In the genomic region with DNA sequence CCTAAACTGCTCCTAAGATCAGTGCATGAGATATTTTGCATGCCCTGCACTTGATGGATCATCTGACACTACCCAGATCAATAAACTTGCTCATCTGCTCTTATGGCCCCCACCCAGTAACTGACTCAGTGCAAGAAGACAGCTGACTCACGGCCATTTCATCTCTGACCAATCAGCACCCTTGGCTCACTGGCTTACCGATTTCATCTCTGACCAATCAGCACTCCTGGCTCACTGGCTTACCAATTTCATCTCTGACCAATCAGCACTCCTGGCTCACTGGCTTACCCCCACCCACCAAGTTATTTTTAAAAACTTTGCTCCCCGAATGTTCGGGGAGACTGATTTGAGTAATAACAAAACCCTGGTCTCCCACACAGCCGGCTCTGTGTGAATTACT, we compare ENCODE assay signal across 30 cellular contexts. TPM values are rescaled to one million over a fixed set of nuclear protein-coding genes. Genes with fewer than 3 reads are reported as not detected.
DNase-seq lines count a peak whose midpoint lies in the region; ATAC-seq and TF ChIP-seq lines count a peak whose summit lies in the region.
"Had no signal": no experiment of that assay in that cellular context is flagged by ENCODE, and none has a peak within 500 bp of the region (broad histone marks: within the 10 kb centered on the region; RNA-seq: fewer than 3 reads in every experiment).

No MANE protein-coding gene starts in this region.

- no peak overlapping the region for H4K12ac ChIP-seq in trophoblast cell (ENCODE audit: low read depth, low read length)

- H2AK5ac ChIP-seq in trophoblast cell (ENCODE audit: low read length), result no peak overlapping the region

- no peak overlapping the region for H3K4me3 Mint-ChIP-seq in activated T-helper 17 cell treated with anti-CD3 and anti-CD28 coated beads, Interleukin-2, amount 50 U/mL, for 72 hours
- H3K4me3 Mint-ChIP-seq: activated T-cell treated with anti-CD3 and anti-CD28 coated beads, Interleukin-2, amount 50 U/mL, for 72 hours; GM23338; stimulated activated memory B cell treated with anti-CD40 and anti-IgM and Interleukin-4, amounts not matched to agents 10 μg/mL and 1 μg/mL and 100 μg/mL, for 72 hours had no signal

- H3K36me3 ChIP-seq in testis (ENCODE audit: low read depth, missing control alignments) (no peaks in the 10 kb centered on the region), trophoblast cell (ENCODE audit: control insufficient read depth in 1 of 2, insufficient read depth in 2 of 2, low read length in 2 of 2) (no peaks in the 10 kb centered on the region)
- H3K36me3 ChIP-seq: brain microvascular endothelial cell, esophagus squamous epithelium, gastrocnemius medialis had no signal

- H3K27me3 ChIP-seq in testis, result no peaks in the 10 kb centered on the region
- no peaks in the 10 kb centered on the region for H3K27me3 ChIP-seq in trophoblast cell (ENCODE audit: insufficient read depth, low read length)
- H3K27me3 ChIP-seq: brain microvascular endothelial cell, gastrocnemius medialis, hepatocyte had no signal

- peak; percentile 70 to 78 for ATAC-seq in activated CD4-positive, CD25-positive, alpha-beta regulatory T cell treated with anti-CD3 and anti-CD28 coated beads, Interleukin-2, amount 50 U/mL, for 24 hours
- ATAC-seq in activated T-helper 17 cell treated with anti-CD3 and anti-CD28 coated beads, Interleukin-2, amount 50 U/mL, for 72 hours (replicated peaks), result peak; percentile 73
- no peak for ATAC-seq in HG03175 (IDR thresholded peaks at IDR 0.05; ENCODE audit: unreplicated experiment)
- ATAC-seq: gastrocnemius medialis; GM23338; right cardiac atrium; stimulated activated memory B cell treated with anti-CD40 and anti-IgM and Interleukin-4, amounts not matched to agents 10 μg/mL and 1 μg/mL and 100 μg/mL, for 72 hours had no signal

- intact Hi-C loops in testis (cut with DNase I; ENCODE audit: low total_unique reads), result no loop called here

- H3K4me3 ChIP-seq in testis (no peak overlapping the region), trophoblast cell (ENCODE audit: low read depth, low read length) (no peak overlapping the region)
- H3K4me3 ChIP-seq: esophagus squamous epithelium, gastrocnemius medialis, GM23338, hepatocyte had no signal

- H3K79me2 ChIP-seq in trophoblast cell (ENCODE audit: control insufficient read depth, insufficient read depth, low read length, poor library complexity), result no peaks in the 10 kb centered on the region
- H3K79me2 ChIP-seq: hepatocyte had no signal

- H3K9me3 Mint-ChIP-seq in activated T-helper 17 cell treated with anti-CD3 and anti-CD28 coated beads, Interleukin-2, amount 50 U/mL, for 72 hours, result no peaks in the 10 kb centered on the region
- H3K9me3 Mint-ChIP-seq: GM23338 had no signal

- H2BK12ac ChIP-seq in trophoblast cell (ENCODE audit: low read length), result no peak overlapping the region

- H3K79me1 ChIP-seq in trophoblast cell (ENCODE audit: low read length), result no peaks in the 10 kb centered on the region

- no peak overlapping the region for H4K8ac ChIP-seq in trophoblast cell (ENCODE audit: low read depth, low read length)

- H3K4ac ChIP-seq in trophoblast cell (ENCODE audit: low read depth, low read length), result no peak overlapping the region

- H3K18ac ChIP-seq in trophoblast cell (ENCODE audit: low read length), result no peak overlapping the region

- no peak overlapping the region for H3K23ac ChIP-seq in trophoblast cell (ENCODE audit: low read length)

- no peaks in the 10 kb centered on the region for H3K36me3 Mint-ChIP-seq in activated T-helper 17 cell treated with anti-CD3 and anti-CD28 coated beads, Interleukin-2, amount 50 U/mL, for 72 hours (ENCODE audit: low read depth)
- H3K36me3 Mint-ChIP-seq: stimulated activated memory B cell treated with anti-CD40 and anti-IgM and Interleukin-4, amounts not matched to agents 10 μg/mL and 1 μg/mL and 100 μg/mL, for 72 hours had no signal

- H3K27ac ChIP-seq in testis (no peak overlapping the region), trophoblast cell (ENCODE audit: low read depth, low read length) (no peak overlapping the region)
- H3K27ac ChIP-seq: 22Rv1, brain microvascular endothelial cell, esophagus squamous epithelium, gastrocnemius medialis, hepatocyte had no signal

- WGBS in testis, 2 donors, result 68 to 80% methylated on average over 5 of the region's 5 CpGs
- WGBS in trophoblast cell (ENCODE audit: extremely low coverage, insufficient coverage, insufficient read length), result no CpG with 5 or more reads among the region's 5 CpGs

- H3K4me1 Mint-ChIP-seq in activated T-helper 17 cell treated with anti-CD3 and anti-CD28 coated beads, Interleukin-2, amount 50 U/mL, for 72 hours, result no peaks in the 10 kb centered on the region

- H3K9me3 ChIP-seq in testis (no peaks in the 10 kb centered on the region), trophoblast cell (ENCODE audit: insufficient read depth, low read depth, low read length) (no peaks in the 10 kb centered on the region)
- H3K9me3 ChIP-seq: esophagus squamous epithelium, gastrocnemius medialis, SK-N-SH had no signal

- no peak overlapping the region for H3K14ac ChIP-seq in trophoblast cell (ENCODE audit: low read length)

- TF ChIP-seq CTCF in testis (IDR thresholded peaks at IDR 0.05), result no peak

- H3K27ac Mint-ChIP-seq in activated T-helper 17 cell treated with anti-CD3 and anti-CD28 coated beads, Interleukin-2, amount 50 U/mL, for 72 hours, result no peak overlapping the region
- H3K27ac Mint-ChIP-seq: activated T-cell treated with anti-CD3 and anti-CD28 coated beads, Interleukin-2, amount 50 U/mL, for 72 hours; GM23338; stimulated activated memory B cell treated with anti-CD40 and anti-IgM and Interleukin-4, amounts not matched to agents 10 μg/mL and 1 μg/mL and 100 μg/mL, for 72 hours had no signal

- H3K27me3 Mint-ChIP-seq in activated T-helper 17 cell treated with anti-CD3 and anti-CD28 coated beads, Interleukin-2, amount 50 U/mL, for 72 hours, result peaks cover 25% of the 10 kb centered on the region

- no peaks in the 10 kb centered on the region for H3K4me1 ChIP-seq in testis
- H3K4me1 ChIP-seq in trophoblast cell (ENCODE audit: control insufficient read depth in 1 of 2, insufficient read depth in 2 of 2, low read length in 2 of 2), result no peaks in the 10 kb centered on the region
- H3K4me1 ChIP-seq: esophagus squamous epithelium, gastrocnemius medialis had no signal

- H3K9ac ChIP-seq in trophoblast cell (ENCODE audit: low read length), result no peak overlapping the region
- H3K9ac ChIP-seq: SK-N-SH had no signal

- H4K91ac ChIP-seq in trophoblast cell (ENCODE audit: low read depth, low read length), result no peak overlapping the region

- TF ChIP-seq POLR2A in testis (IDR thresholded peaks at IDR 0.05), result no peak

- no peak for DNase-seq in activated CD4-positive, CD25-positive, alpha-beta regulatory T cell treated with anti-CD3 and anti-CD28 coated beads, Interleukin-2, amount 50 U/mL, for 72 hours
- DNase-seq in stimulated activated CD4-positive, alpha-beta T cell treated with anti-CD3 and anti-CD28 coated beads, Interleukin-4, amount 100 ng/mL, for 24 hours, result peak; percentile 6
- no peak for DNase-seq in stimulated activated CD4-positive, alpha-beta T cell treated with anti-CD3 and anti-CD28 coated beads, Interleukin-12 subunit alpha, Interleukin-12 subunit beta, amount 100 ng/mL, for 4 hours
- DNase-seq in testis (peak; percentile 68), trophoblast cell (no peak)
- DNase-seq: activated CD4-positive, alpha-beta T cell treated with anti-CD3 and anti-CD28 coated beads for 1 hour; activated naive CD4-positive, alpha-beta T cell; activated T-cell treated with anti-CD3 and anti-CD28 coated beads, Interleukin-2, amount 50 U/mL, for 72 hours; brain microvascular endothelial cell; C1 segment of cervical spinal cord; cerebellar nuclear complex; esophagus squamous epithelium; gastrocnemius medialis; GDM1; KBM-7; kidney glomerular epithelial cell; NCI-H1105; NCI-H187; NCI-H2171; NCI-H510A; right cardiac atrium; SK-N-SH; stimulated activated CD4-positive, alpha-beta T cell treated with anti-CD3 and anti-CD28 coated beads, Interleukin-2, amount 100 ng/mL, for 48 hours had no signal

- H2BK5ac ChIP-seq in trophoblast cell (ENCODE audit: low read depth, low read length, poor library complexity), result no peak overlapping the region

- H3K4me2 ChIP-seq in trophoblast cell (ENCODE audit: low read length), result no peak overlapping the region
- H3K4me2 ChIP-seq: GM23338, hepatocyte, SK-N-SH had no signal

- H2AFZ ChIP-seq in trophoblast cell (ENCODE audit: insufficient read depth, low read length, poor library complexity), result no peak overlapping the region
- H2AFZ ChIP-seq: GM23338, hepatocyte had no signal

- no peak overlapping the region for H2BK120ac ChIP-seq in trophoblast cell (ENCODE audit: insufficient read depth, low read length, poor library complexity)

RNA-seq across cellular contexts. Expression of gene OPTN, which starts 37.1 kb away (rescaled TPM):
- 100 to 1,000 TPM in 1 of 2 donors, 10 to 100 TPM in 1; 90.5 to 119 TPM for total RNA-seq in activated T-helper 17 cell treated with anti-CD3 and anti-CD28 coated beads, Interleukin-2, amount 50 U/mL, for 72 hours
- total RNA-seq in testis, result 100 to 1,000 TPM in 1 of 2 donors, 10 to 100 TPM in 1; 87.5 to 109 TPM
- polyA plus RNA-seq in testis (ENCODE audit: insufficient read depth, low read depth, low replicate concordance), result 130 TPM
- polyA plus RNA-seq in trophoblast cell (2013), result 28.7 and 29.8 TPM in 2 replicates

Comparison
In these comparisons a context has a peak if more than half of its experiments do, and no peak if none do; other contexts are left out.
1. DNase-seq: peak in stimulated activated CD4-positive, alpha-beta T cell treated with anti-CD3 and anti-CD28 coated beads, Interleukin-4, amount 100 ng/mL, for 24 hours (single experiment) and testis (single experiment); none in activated CD4-positive, CD25-positive, alpha-beta regulatory T cell treated with anti-CD3 and anti-CD28 coated beads, Interleukin-2, amount 50 U/mL, for 72 hours (single experiment), stimulated activated CD4-positive, alpha-beta T cell treated with anti-CD3 and anti-CD28 coated beads, Interleukin-12 subunit alpha, Interleukin-12 subunit beta, amount 100 ng/mL, for 4 hours (single experiment) and trophoblast cell (0 of 2).